Comparison of ENCODE assay signal across 8 cellular contexts in genomic region chr1:167627865-167628641, GRCh38. TPM values are rescaled to one million over a fixed set of nuclear protein-coding genes. Genes with fewer than 3 reads are reported as not detected.
A peak's percentile ranks its signal among the peaks of the same experiment; 100 is the strongest.
DNase-seq lines count a peak whose midpoint lies in the region; ATAC-seq and TF ChIP-seq lines count a peak whose summit lies in the region.

No MANE protein-coding gene starts in this region.

- peaks cover 10% of the 10 kb centered on the region for H3K9me3 ChIP-seq in CD4-positive, alpha-beta T cell (ENCODE audit: control insufficient read depth, low read length)
- H3K9me3 ChIP-seq in mammary epithelial cell (replicated peaks; ENCODE audit: insufficient read depth, low read length): no peaks in the 10 kb centered on the region
- peaks cover 3% of the 10 kb centered on the region for H3K9me3 ChIP-seq in aorta (ENCODE audit: control insufficient read depth, low read length)

- peak overlapping the region; percentile 94 for H3K4me3 Mint-ChIP-seq in CD4-positive, alpha-beta T cell
- peak overlapping the region; percentile 75 for H3K4me3 Mint-ChIP-seq in T-helper 1 cell treated with Interleukin-12 subunit alpha and Interleukin-12 subunit beta and Interleukin-4 antibody, amounts not matched to agents 30 μg/mL and 1 μg/mL, for 36 hours

- peak overlapping the region; percentile 93 for H3K27ac Mint-ChIP-seq in CD4-positive, alpha-beta T cell
- peak overlapping the region; percentile 92 for H3K27ac Mint-ChIP-seq in T-helper 1 cell treated with Interleukin-12 subunit alpha and Interleukin-12 subunit beta and Interleukin-4 antibody, amounts not matched to agents 30 μg/mL and 1 μg/mL, for 36 hours

- H3K4me3 ChIP-seq in mammary epithelial cell (replicated peaks in 1 of 3; ENCODE audit: insufficient read depth in 1 of 3, low read depth in 2 of 3, low read length in 3 of 3): no peak overlapping the region
- no peak overlapping the region for H3K4me3 ChIP-seq in aorta (ENCODE audit: low read length in 2 of 2)

- intact Hi-C loops in CD4-positive, alpha-beta T cell (cut with DNase I, micrococcal nuclease): loop anchor here (1.0 to 5.0 kb wide), 2 partner anchors 9 to 309 kb away; partner anchors contain the start of genes DCAF6 (in 1 of the 2) and MPC2 (in 1 of the 2)
- intact Hi-C loops in mammary epithelial cell (cut with micrococcal nuclease) (no loop called here), aorta (cut with DNase I) (no loop called here)

- BruUV-seq in mammary epithelial cell (replicated peaks; lab: Mats Ljungman, UMichigan): no TSS peak

- H3K36me3 ChIP-seq in mammary epithelial cell (ENCODE audit: insufficient read depth, low read length) (no peaks in the 10 kb centered on the region), aorta (ENCODE audit: control insufficient read depth in 1 of 2, insufficient read depth in 2 of 2, low read length in 1 of 2) (no peaks in the 10 kb centered on the region)

- H3K27ac ChIP-seq in CD4-positive, alpha-beta T cell (ENCODE audit: low read depth, low read length): peak overlapping the region; percentile 90
- no peak overlapping the region for H3K27ac ChIP-seq in mammary epithelial cell (ENCODE audit: insufficient read depth, low read depth, low read length)
- no peak overlapping the region for H3K27ac ChIP-seq in aorta (ENCODE audit: low read depth in 1 of 2, low read length in 2 of 2)

- no peak overlapping the region for H3K9ac ChIP-seq in mammary epithelial cell (ENCODE audit: insufficient read depth, low read length)

- dilution Hi-C loops in mammary epithelial cell (cut with HindIII; ENCODE audit: low sequenced_read_pairs): loop anchor here (5.0 kb wide), 1 partner anchor 69 kb away; no protein-coding TSS in a partner anchor

- in situ Hi-C loops in mammary epithelial cell (cut with MboI; ENCODE audit: low sequenced_read_pairs in 2 of 2): no loop called here

- CTCF ChIA-PET in CD4-positive, alpha-beta T cell (lab: Charles Lee): interaction anchor here (0.9 to 2.2 kb wide), 6 partner anchors 9 to 87 kb away, joined by 3 to 8 read pairs (median 4); no protein-coding TSS in a partner anchor
- CTCF ChIA-PET in mammary epithelial cell (lab: Charles Lee; ENCODE audit: low non-redundant PET): no interaction called here

- no peak overlapping the region for H3K4me2 ChIP-seq in mammary epithelial cell (ENCODE audit: insufficient read depth, low read depth, low read length)

- peaks cover 81% of the 10 kb centered on the region for H3K4me1 Mint-ChIP-seq in CD4-positive, alpha-beta T cell (ENCODE audit: low read depth)
- peaks cover 63% of the 10 kb centered on the region for H3K4me1 Mint-ChIP-seq in T-helper 1 cell treated with Interleukin-12 subunit alpha and Interleukin-12 subunit beta and Interleukin-4 antibody, amounts not matched to agents 30 μg/mL and 1 μg/mL, for 36 hours (ENCODE audit: low read depth)

- H3K36me3 Mint-ChIP-seq in CD4-positive, alpha-beta T cell (ENCODE audit: low read depth): peaks cover 27% of the 10 kb centered on the region
- H3K36me3 Mint-ChIP-seq in T-helper 1 cell treated with Interleukin-12 subunit alpha and Interleukin-12 subunit beta and Interleukin-4 antibody, amounts not matched to agents 30 μg/mL and 1 μg/mL, for 36 hours (ENCODE audit: low read depth): peaks cover 26% of the 10 kb centered on the region

- no peaks in the 10 kb centered on the region for H3K79me2 ChIP-seq in mammary epithelial cell (ENCODE audit: insufficient read depth, low read length)

- H3K4me1 ChIP-seq in mammary epithelial cell (ENCODE audit: insufficient read depth, low read length): peaks cover 15% of the 10 kb centered on the region
- H3K4me1 ChIP-seq in aorta (ENCODE audit: control insufficient read depth in 1 of 2, insufficient read depth in 2 of 2, low read length in 2 of 2): no peaks in the 10 kb centered on the region

- no peak for TF ChIP-seq CTCF in CD4-positive, alpha-beta T cell (IDR thresholded peaks at IDR 0.05)
- no peak for TF ChIP-seq CTCF in mammary epithelial cell (conservative IDR thresholded peaks at IDR 0.05 in 1 of 2, IDR thresholded peaks at IDR 0.05 in 1 of 2; ENCODE audit: extremely low read depth in 1 of 2, insufficient read depth in 1 of 2, low read depth in 1 of 2, low read length in 2 of 2)

- DNase-seq in CD4-positive, alpha-beta T cell: peak; percentile 47 to 73 (median 68)
- DNase-seq in mammary epithelial cell: no peak
- peak; percentile 68 to 71 for DNase-seq in stimulated activated CD4-positive, alpha-beta T cell treated with anti-CD3 and anti-CD28 coated beads, Interleukin-15, amount 100 ng/mL, for 48 hours (ENCODE audit: low read depth in 2 of 2)
- DNase-seq in COR-L47 (lab: John Stamatoyannopoulos, UW): no peak
- no peak for DNase-seq in aorta

- no peaks in the 10 kb centered on the region for H4K20me1 ChIP-seq in mammary epithelial cell (ENCODE audit: insufficient read depth, low read length)

- ATAC-seq in CD4-positive, alpha-beta T cell (ENCODE audit: poor library complexity): peak; percentile 78
- peak; percentile 61 for ATAC-seq in GM19372 (IDR thresholded peaks at IDR 0.05; ENCODE audit: low read depth, unreplicated experiment)
- ATAC-seq in HG03442 (IDR thresholded peaks at IDR 0.05; ENCODE audit: unreplicated experiment): peak; percentile 69
- ATAC-seq in aorta (ENCODE audit: low FRiP score): no peak

- peak overlapping the region; percentile 7 for H2AFZ ChIP-seq in mammary epithelial cell (ENCODE audit: low read depth, low read length)

- peaks cover 9% of the 10 kb centered on the region for H3K9me3 Mint-ChIP-seq in CD4-positive, alpha-beta T cell
- peaks cover 13% of the 10 kb centered on the region for H3K9me3 Mint-ChIP-seq in T-helper 1 cell treated with Interleukin-12 subunit alpha and Interleukin-12 subunit beta and Interleukin-4 antibody, amounts not matched to agents 30 μg/mL and 1 μg/mL, for 36 hours

- 91% methylated on average over 8 of the region's 10 CpGs for WGBS in mammary epithelial cell (ENCODE audit: low coverage, missing lambda C conversion rate)
- WGBS in aorta, 2 donors: 87 to 91% methylated on average over 10 of the region's 10 CpGs

- H3K27me3 ChIP-seq in CD4-positive, alpha-beta T cell (ENCODE audit: control insufficient read depth, insufficient read depth, low read length): no peaks in the 10 kb centered on the region
- H3K27me3 ChIP-seq in mammary epithelial cell (ENCODE audit: insufficient read depth, low read length) (no peaks in the 10 kb centered on the region), aorta (ENCODE audit: control insufficient read depth in 1 of 2, insufficient read depth in 2 of 2, low read length in 1 of 2) (no peaks in the 10 kb centered on the region)

- no peaks in the 10 kb centered on the region for H3K27me3 Mint-ChIP-seq in CD4-positive, alpha-beta T cell
- no peaks in the 10 kb centered on the region for H3K27me3 Mint-ChIP-seq in T-helper 1 cell treated with Interleukin-12 subunit alpha and Interleukin-12 subunit beta and Interleukin-4 antibody, amounts not matched to agents 30 μg/mL and 1 μg/mL, for 36 hours (ENCODE audit: low read depth)

- POLR2A ChIA-PET in CD4-positive, alpha-beta T cell (lab: Charles Lee): interaction anchor here (0.6 to 7.7 kb wide), 11 partner anchors 10 to 308 kb away, joined by 3 to 104 read pairs (median 3); no protein-coding TSS in a partner anchor

RNA-seq across cellular contexts. Expression of gene RCSD1, which starts 2.0 kb away (rescaled TPM):
- total RNA-seq in CD4-positive, alpha-beta T cell: 10 to 100 TPM; 42.3 to 44.6 TPM
- total RNA-seq in mammary epithelial cell (1 to 10 TPM in 1 of 2 donors, under 1 TPM in 1; 0.82 to 4.0 TPM), aorta (10 to 100 TPM; 11.2 to 17.9 TPM)
- polyA plus RNA-seq in mammary epithelial cell (3.1 TPM), aorta (1 to 10 TPM; 8.7 to 9.9 TPM)
- polyA minus RNA-seq in mammary epithelial cell: not detected

Comparison
In these comparisons a context has a peak if more than half of its experiments do, and no peak if none do; other contexts are left out.
1. DNase-seq: peak in CD4-positive, alpha-beta T cell (10 of 10) and stimulated activated CD4-positive, alpha-beta T cell treated with anti-CD3 and anti-CD28 coated beads, Interleukin-15, amount 100 ng/mL, for 48 hours (2 of 2); none in mammary epithelial cell (single experiment), COR-L47 (single experiment) and aorta (0 of 2).
2. intact Hi-C loops: an anchor here in CD4-positive, alpha-beta T cell (1.0 to 5.0 kb wide); none called in mammary epithelial cell and aorta.